ENCODE assay signal across 8 cellular contexts in the genomic region with DNA sequence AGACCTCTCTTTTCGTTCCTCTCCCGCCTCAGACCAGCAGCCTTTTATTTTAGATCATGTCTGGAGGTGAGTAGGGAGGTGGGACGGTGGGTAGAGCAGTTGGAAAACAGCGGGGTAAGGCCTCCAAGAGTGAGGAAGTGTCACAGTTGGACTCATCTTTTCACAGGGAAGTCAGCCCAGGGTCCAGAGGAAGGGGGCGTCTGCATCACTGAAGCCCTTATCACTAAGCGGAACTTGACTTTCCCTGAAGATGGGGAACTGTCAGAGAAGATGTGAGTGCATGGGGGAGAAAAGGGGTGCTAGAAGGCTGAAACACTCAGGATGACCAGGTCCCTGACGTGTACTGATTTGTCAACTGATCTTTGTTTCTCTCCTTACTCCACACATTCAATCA. TPM values are rescaled to one million over a fixed set of nuclear protein-coding genes. Genes with fewer than 3 reads are reported as not detected.
DNase-seq lines count a peak whose midpoint lies in the region; ATAC-seq and TF ChIP-seq lines count a peak whose summit lies in the region.

No MANE protein-coding gene starts in this region.

- H3K4me3 ChIP-seq in Peyer's patch (peak overlapping the region in 3 of 4 donors; percentile 70 to 77 (median 75)), neutrophil (ENCODE audit: low read depth in 1 of 2, low read length in 1 of 2) (peak overlapping the region; percentile 74 to 91)

- H3K27ac ChIP-seq in Peyer's patch (peak overlapping the region in 2 of 4 donors; percentile 82 to 85), neutrophil (peak overlapping the region; percentile 89)

- H3K9me3 ChIP-seq in Peyer's patch: no peaks in the 10 kb centered on the region
- no peaks in the 10 kb centered on the region for H3K9me3 ChIP-seq in neutrophil

- H3K4me1 ChIP-seq in Peyer's patch: peaks cover 0 to 20% (median 5%) of the 10 kb centered on the region in 4 donors
- H3K4me1 ChIP-seq in neutrophil (ENCODE audit: control insufficient read depth in 1 of 2, insufficient read depth in 1 of 2, low read depth in 1 of 2, low read length in 1 of 2): peaks cover 21 to 22% of the 10 kb centered on the region in 2 experiments

- H3K27me3 ChIP-seq in Peyer's patch: no peaks in the 10 kb centered on the region
- no peaks in the 10 kb centered on the region for H3K27me3 ChIP-seq in neutrophil

- peak; percentile 3 for ATAC-seq in GM21717 (IDR thresholded peaks at IDR 0.05; ENCODE audit: unreplicated experiment)
- peak; percentile 6 for ATAC-seq in esophagus mucosa
- ATAC-seq in GM18870 (IDR thresholded peaks at IDR 0.05; ENCODE audit: unreplicated experiment): no peak

- TF ChIP-seq CTCF in Peyer's patch (IDR thresholded peaks at IDR 0.05) (no peak), neutrophil (IDR thresholded peaks at IDR 0.05) (no peak)

- DNase-seq in Peyer's patch (no peak), retina (no peak), NCI-H2081 treated with DMSO at 0.1 percent for 48 hours (lab: John Stamatoyannopoulos, UW) (no peak), NCI-H2196 (lab: John Stamatoyannopoulos, UW; ENCODE audit: unreplicated experiment) (no peak)

- H3K36me3 ChIP-seq in Peyer's patch: peaks cover 0 to 36% (median 0%) of the 10 kb centered on the region in 3 donors
- peaks cover 24% of the 10 kb centered on the region for H3K36me3 ChIP-seq in neutrophil

- TF ChIP-seq POLR2A in Peyer's patch (IDR thresholded peaks at IDR 0.05): no peak

RNA-seq across cellular contexts. Expression of a gene that starts 0.5 kb away (rescaled TPM):
- under 1 TPM in 1 of 4 donors, not detected in 3; 0.40 TPM for total RNA-seq in Peyer's patch
- total RNA-seq in esophagus mucosa: 0.28 TPM

RNA-seq across cellular contexts. Expression of a gene that starts 0.6 kb away (rescaled TPM):
- total RNA-seq in Peyer's patch (10 to 100 TPM; 30.5 to 50.4 (median 34.8) TPM), esophagus mucosa (26.7 TPM)

RNA-seq across cellular contexts. Expression of a gene that starts 9.1 kb away (rescaled TPM):
- total RNA-seq in Peyer's patch (100 to 1,000 TPM in 2 of 4 donors, 10 to 100 TPM in 2; 56.2 to 126 (median 86.9) TPM), esophagus mucosa (21.2 TPM)

RNA-seq across cellular contexts. Expression of a gene that starts 10.3 kb away (rescaled TPM):
- total RNA-seq in Peyer's patch (100 to 1,000 TPM in 1 of 4 donors, 10 to 100 TPM in 3; 31.4 to 104 (median 70.9) TPM), esophagus mucosa (1.8 TPM)

RNA-seq across cellular contexts. Expression of a gene that starts 19.0 kb away (rescaled TPM):
- 10 to 100 TPM in 2 of 4 donors, 1 to 10 TPM in 2; 3.3 to 27.0 (median 16.6) TPM for total RNA-seq in Peyer's patch
- 5.9 TPM for total RNA-seq in esophagus mucosa
